In the genomic region with DNA sequence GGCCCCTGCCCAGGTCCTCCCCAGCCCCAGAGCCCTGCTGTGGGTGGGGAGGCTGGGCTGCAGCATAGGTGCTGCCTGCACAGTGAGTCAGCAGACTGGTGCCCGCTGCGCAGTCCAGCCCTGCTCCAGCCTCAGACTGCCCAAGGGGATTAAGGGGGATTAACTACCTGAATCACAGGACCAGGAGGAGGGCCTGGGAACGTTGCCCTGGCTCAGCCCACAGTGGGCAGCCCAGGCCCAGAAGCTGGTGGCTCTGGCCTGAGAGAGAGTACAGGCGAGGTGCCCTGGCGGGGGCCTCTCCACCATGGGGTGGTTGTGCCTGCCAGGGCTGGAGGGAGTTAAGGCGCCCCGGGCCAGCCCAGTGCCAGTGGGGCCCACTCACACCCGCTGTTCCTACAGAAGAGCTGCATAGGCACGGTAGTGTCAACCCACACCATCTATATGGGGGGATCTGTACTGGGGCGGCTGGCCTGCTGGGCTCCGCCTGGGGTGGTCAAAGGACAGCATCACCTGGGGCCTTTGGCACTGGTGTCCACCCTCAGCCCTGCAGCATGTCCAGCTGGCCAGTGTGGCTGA, we compare ENCODE assay signal across 18 cellular contexts. TPM values are rescaled to one million over a fixed set of nuclear protein-coding genes. Genes with fewer than 3 reads are reported as not detected.
DNase-seq lines count a peak whose midpoint lies in the region; ATAC-seq and TF ChIP-seq lines count a peak whose summit lies in the region.
"Had no signal": no experiment of that assay in that cellular context is flagged by ENCODE, and none has a peak within 500 bp of the region (broad histone marks: within the 10 kb centered on the region; RNA-seq: fewer than 3 reads in every experiment).

No MANE protein-coding gene starts in this region.

- peaks cover 8% of the 10 kb centered on the region for H3K4me1 Mint-ChIP-seq in MCF 10A (ENCODE audit: insufficient read depth, unreplicated experiment)

- H3K9me3 ChIP-seq in effector memory CD4-positive, alpha-beta T cell (ENCODE audit: control insufficient read depth, low read length) = no peaks in the 10 kb centered on the region

- H3K27ac Mint-ChIP-seq in MCF 10A (ENCODE audit: low read depth, unreplicated experiment) = no peak overlapping the region
- H3K27ac Mint-ChIP-seq: activated T-helper 1 cell treated with anti-CD3 and anti-CD28 coated beads, Interleukin-12 subunit alpha, Interleukin-12 subunit beta, Interleukin-2, Interleukin-4 antibody, amounts not matched to agents 30 ng/mL and 10 ng/mL and 1 ng/mL, durations not matched to agents 14 hours and 24 hours and 36 hours; memory B cell; T-helper 2 cell treated with Interferon-gamma antibody and Interleukin-4, amounts not matched to agents 5 μg/mL and 100 μg/mL, for 36 hours had no signal

- no peaks in the 10 kb centered on the region for H3K27me3 Mint-ChIP-seq in MCF 10A (ENCODE audit: insufficient read depth, unreplicated experiment)

- CTCF ChIA-PET in MCF 10A (lab: Yijun Ruan, JAX) = interaction anchor here (0.6 to 2.7 kb wide), 5 partner anchors 80 to 440 kb away, joined by 3 to 12 read pairs (median 3); no protein-coding TSS in a partner anchor

- intact Hi-C loops in MCF 10A (cut with micrococcal nuclease) = loop anchor here (5.0 kb wide), 2 partner anchors 167 to 197 kb away; a partner anchor contains a TSS

- H3K4me1 ChIP-seq in effector memory CD4-positive, alpha-beta T cell (ENCODE audit: control insufficient read depth, insufficient read depth, low read length, poor library complexity, severe bottlenecking) = no peaks in the 10 kb centered on the region

- no peak for ATAC-seq in GM18867 (IDR thresholded peaks at IDR 0.05; ENCODE audit: unreplicated experiment)

- DNase-seq in AG09309 (ENCODE audit: low read depth) = peak; percentile 1
- peak; percentile 33 for DNase-seq in LHCN-M2 (ENCODE audit: low read depth)
- peak; percentile 95 for DNase-seq in MCF 10A (ENCODE audit: unreplicated experiment)
- peak; percentile 51 for DNase-seq in islet precursor cell
- DNase-seq in NCI-H69 (lab: John Stamatoyannopoulos, UW) = no peak
- no peak for DNase-seq in effector memory CD4-positive, alpha-beta T cell
- DNase-seq in COLO668 (lab: John Stamatoyannopoulos, UW; ENCODE audit: unreplicated experiment) = no peak
- DNase-seq: activated CD4-positive, alpha-beta T cell treated with anti-CD3 and anti-CD28 coated beads, Interleukin-2, amount 50 U/mL, for 4 hours; anterior cingulate cortex; DMS 273 treated with DMSO at 0.1 percent for 48 hours; HCEC 1CT; NCI-H187 treated with DMSO at 0.1 percent for 48 hours; NCI-H526 treated with DMSO at 0.1 percent for 48 hours had no signal

- no peak overlapping the region for H3K4me3 ChIP-seq in AG09309 (ENCODE audit: control insufficient read depth, low read depth, low read length)
- H3K4me3 ChIP-seq in effector memory CD4-positive, alpha-beta T cell (ENCODE audit: insufficient read depth, low read depth, low read length, poor library complexity, severe bottlenecking) = no peak overlapping the region
- H3K4me3 ChIP-seq: smooth muscle cell had no signal

- TF ChIP-seq CTCF in AG09309 (IDR thresholded peaks at IDR 0.05; ENCODE audit: control insufficient read depth, insufficient read depth, low read depth, low read length, missing control alignments) (no peak), MCF 10A (IDR thresholded peaks at IDR 0.05; ENCODE audit: unreplicated experiment) (no peak)

- H3K4me3 Mint-ChIP-seq in MCF 10A (ENCODE audit: unreplicated experiment) = no peak overlapping the region
- H3K4me3 Mint-ChIP-seq: memory B cell had no signal

- no peaks in the 10 kb centered on the region for H3K36me3 ChIP-seq in effector memory CD4-positive, alpha-beta T cell (ENCODE audit: control insufficient read depth, insufficient read depth, low read length)

- BruUV-seq in MCF 10A (replicated peaks; lab: Mats Ljungman, UMichigan) = no TSS peak

- no peaks in the 10 kb centered on the region for H3K27me3 ChIP-seq in effector memory CD4-positive, alpha-beta T cell (replicated peaks; ENCODE audit: control insufficient read depth, insufficient read depth, low read length, poor library complexity, severe bottlenecking)

- H3K27ac ChIP-seq in effector memory CD4-positive, alpha-beta T cell (ENCODE audit: insufficient read depth, low read length, poor library complexity, severe bottlenecking) = no peak overlapping the region

- no peaks in the 10 kb centered on the region for H3K9me3 Mint-ChIP-seq in MCF 10A (ENCODE audit: unreplicated experiment)
- H3K9me3 Mint-ChIP-seq: activated T-helper 1 cell treated with anti-CD3 and anti-CD28 coated beads, Interleukin-12 subunit alpha, Interleukin-12 subunit beta, Interleukin-2, Interleukin-4 antibody, amounts not matched to agents 30 ng/mL and 10 ng/mL and 1 ng/mL, durations not matched to agents 14 hours and 24 hours and 36 hours; memory B cell; T-helper 2 cell treated with Interferon-gamma antibody and Interleukin-4, amounts not matched to agents 5 μg/mL and 100 μg/mL, for 36 hours had no signal

- H3K36me3 Mint-ChIP-seq in MCF 10A (ENCODE audit: insufficient read depth, unreplicated experiment) = no peaks in the 10 kb centered on the region
- H3K36me3 Mint-ChIP-seq: memory B cell had no signal

- POLR2A ChIA-PET in MCF 10A (lab: Yijun Ruan, JAX) = interaction anchor here (0.9 to 1.0 kb wide), 2 partner anchors 245 to 247 kb away, joined by 3 to 4 read pairs; a partner anchor contains a TSS

RNA-seq across cellular contexts. Expression of a gene that starts 2.3 kb away (rescaled TPM):
- total RNA-seq in LHCN-M2 (2014; rRNA removed) = 2.1 TPM in 2 replicates
- polyA plus RNA-seq in LHCN-M2 (2012) = 1.9 TPM
- 22.6 and 29.6 TPM in 2 replicates for total RNA-seq in MCF 10A (2022)

RNA-seq across cellular contexts. Expression of a gene that starts 44.6 kb away (rescaled TPM):
- 2.6 and 5.1 TPM in 2 replicates for total RNA-seq in LHCN-M2 (2014; rRNA removed)
- polyA plus RNA-seq in LHCN-M2 (2012) = 2.0 TPM
- 12.0 and 16.5 TPM in 2 replicates for total RNA-seq in MCF 10A (2022)

Comparison
In these comparisons a context has a peak if more than half of its experiments do, and no peak if none do; other contexts are left out.
1. DNase-seq: peak in AG09309 (single experiment), LHCN-M2 (single experiment), MCF 10A (single experiment) and islet precursor cell (single experiment); none in NCI-H69 (single experiment), effector memory CD4-positive, alpha-beta T cell (0 of 3) and COLO668 (single experiment).